Comparison of ENCODE assay signal across 8 cellular contexts in the genomic region with DNA sequence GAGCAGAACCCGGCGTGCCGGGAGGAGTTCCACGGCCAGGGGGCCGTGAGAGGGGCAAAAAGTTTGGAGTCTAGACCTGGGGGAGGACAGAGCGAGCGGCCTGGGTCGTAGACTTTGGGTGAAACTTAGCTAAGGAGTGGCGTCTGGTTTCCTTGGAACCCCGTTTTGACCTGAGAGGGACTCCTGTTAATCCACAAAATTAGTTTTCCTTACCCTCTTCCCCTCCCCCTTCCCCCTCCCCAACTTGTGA. TPM values are rescaled to one million over a fixed set of nuclear protein-coding genes. Genes with fewer than 3 reads are reported as not detected.
DNase-seq lines count a peak whose midpoint lies in the region; ATAC-seq, FAIRE-seq and TF ChIP-seq lines count a peak whose summit lies in the region.

No MANE protein-coding gene starts in this region.

- H3K27ac ChIP-seq in C4-2B (peak overlapping the region; percentile 94), HUES6 (ENCODE audit: low read depth, low read length) (peak overlapping the region; percentile 91), breast epithelium (peak overlapping the region; percentile 95 to 96)

- TF ChIP-seq POLR2A in breast epithelium (IDR thresholded peaks at IDR 0.05), result no peak

- H3K4me1 ChIP-seq in HUES6 (ENCODE audit: control insufficient read depth, insufficient read depth, low read length) (peaks cover 7% of the 10 kb centered on the region), breast epithelium (peaks cover 0 to 3% of the 10 kb centered on the region in 2 donors), mononuclear cell (ENCODE audit: insufficient read depth, low read length) (peaks cover 28% of the 10 kb centered on the region)

- H3K9me3 ChIP-seq in HUES6 (ENCODE audit: control insufficient read depth, insufficient read depth, low read depth, low read length), result no peaks in the 10 kb centered on the region
- H3K9me3 ChIP-seq in breast epithelium, result no peaks in the 10 kb centered on the region
- H3K9me3 ChIP-seq in mononuclear cell (ENCODE audit: low read depth, low read length), result no peaks in the 10 kb centered on the region

- H3K4me3 ChIP-seq in HUES6 (ENCODE audit: low read depth, low read length) (peak overlapping the region; percentile 99), breast epithelium (peak overlapping the region; percentile 80 to 93 (median 81)), mononuclear cell (ENCODE audit: low read length) (peak overlapping the region; percentile 97)

- ATAC-seq in GM21529 (IDR thresholded peaks at IDR 0.05; ENCODE audit: unreplicated experiment), result no peak

- H3K27me3 ChIP-seq in HUES6 (ENCODE audit: control insufficient read depth, insufficient read depth, low read length) (no peaks in the 10 kb centered on the region), breast epithelium (no peaks in the 10 kb centered on the region), mononuclear cell (ENCODE audit: insufficient read depth, low read length) (no peaks in the 10 kb centered on the region)

- intact Hi-C loops in breast epithelium (cut with DNase I; ENCODE audit: low total_unique reads), result loop anchor here (10.0 kb wide), 1 partner anchor 87 kb away; no protein-coding TSS in a partner anchor

- TF ChIP-seq CTCF in C4-2B (conservative IDR thresholded peaks at IDR 0.05), result no peak
- TF ChIP-seq CTCF in breast epithelium (IDR thresholded peaks at IDR 0.05), result no peak

- peaks cover 21% of the 10 kb centered on the region for H3K36me3 ChIP-seq in HUES6 (ENCODE audit: control insufficient read depth, insufficient read depth, low read length)
- H3K36me3 ChIP-seq in breast epithelium, result no peaks in the 10 kb centered on the region

- peak overlapping the region; percentile 93 for H3K9ac ChIP-seq in HUES6 (ENCODE audit: low read length)

- DNase-seq in breast epithelium (ENCODE audit: low spot score in 2 of 2), result no peak
- DNase-seq in urothelium cell line (ENCODE audit: low spot score), result no peak
- DNase-seq in NCI-H446 (lab: John Stamatoyannopoulos, UW), result no peak
- DNase-seq in DMS 273 treated with DMSO at 0.1 percent for 48 hours (lab: John Stamatoyannopoulos, UW), result no peak

- FAIRE-seq in urothelium cell line (lab: Jason Lieb, UNC), result no peak

RNA-seq across cellular contexts. Expression of a gene that starts 0.6 kb away (rescaled TPM):
- total RNA-seq in breast epithelium, result 10 to 100 TPM; 15.5 to 33.5 (median 31.8) TPM
- total RNA-seq in mononuclear cell, result 24.1 TPM

RNA-seq across cellular contexts. Expression of a gene that starts 0.7 kb away (rescaled TPM):
- total RNA-seq in breast epithelium, result 10 to 100 TPM in 1 of 3 donors, 1 to 10 TPM in 2; 3.8 to 12.1 (median 5.2) TPM
- total RNA-seq in mononuclear cell, result 1.6 TPM
